Comparison of ENCODE assay signal across 1 cellular context in the genomic region with DNA sequence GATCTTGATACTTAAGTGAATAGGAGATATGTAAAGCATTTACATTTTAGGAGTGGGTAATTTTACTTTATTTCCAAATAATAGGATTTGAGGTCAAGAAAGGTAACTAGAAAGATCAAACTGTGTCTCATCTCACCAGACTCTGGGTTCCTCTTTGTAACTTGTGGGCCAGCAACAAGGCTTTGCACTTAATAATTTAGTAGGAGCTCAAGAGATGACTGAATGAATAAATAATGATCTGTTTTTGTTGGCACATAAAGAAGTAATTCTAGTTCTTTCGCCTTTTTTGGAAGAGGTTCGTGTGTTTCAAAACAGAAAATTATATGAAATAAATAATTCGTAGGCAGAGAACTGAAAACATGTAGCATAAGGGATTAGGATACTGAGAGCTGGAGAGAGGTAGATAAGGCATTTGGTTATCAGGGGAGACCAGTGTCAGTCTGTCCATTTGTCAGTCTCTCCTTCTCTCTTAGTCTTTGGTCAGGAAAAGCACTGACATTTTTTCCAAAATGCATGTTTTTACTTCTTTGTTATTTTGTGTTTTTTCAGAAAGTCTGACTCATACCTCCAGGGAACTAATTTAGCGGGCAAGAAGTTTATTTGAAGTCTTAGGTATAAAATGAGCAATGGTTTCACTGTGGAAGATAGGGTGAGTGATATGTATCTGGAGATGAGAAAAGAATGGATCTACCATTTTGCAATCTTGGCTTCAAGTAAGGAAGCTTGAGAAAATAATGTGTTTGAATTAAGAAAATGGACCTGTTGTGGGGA.
TF ChIP-seq lines count a peak whose summit lies in the region.

No MANE protein-coding gene starts in this region.

TF ChIP-seq in SK-N-SH, 30 proteins besides CTCF, POLR2A, EP300 and RAD21 (continued from another document):
- TF ChIP-seq, protein P1, sequence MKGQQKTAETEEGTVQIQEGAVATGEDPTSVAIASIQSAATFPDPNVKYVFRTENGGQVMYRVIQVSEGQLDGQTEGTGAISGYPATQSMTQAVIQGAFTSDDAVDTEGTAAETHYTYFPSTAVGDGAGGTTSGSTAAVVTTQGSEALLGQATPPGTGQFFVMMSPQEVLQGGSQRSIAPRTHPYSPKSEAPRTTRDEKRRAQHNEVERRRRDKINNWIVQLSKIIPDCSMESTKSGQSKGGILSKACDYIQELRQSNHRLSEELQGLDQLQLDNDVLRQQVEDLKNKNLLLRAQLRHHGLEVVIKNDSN (IDR thresholded peaks at IDR 0.05; ENCODE audit: borderline replicate concordance, low read depth), result no peak
- TF ChIP-seq TEAD4 (IDR thresholded peaks at IDR 0.05; ENCODE audit: borderline replicate concordance, insufficient read depth) (no peak), GATA2 (CRISPR knock-in tag; IDR thresholded peaks at IDR 0.05) (no peak), MEF2A (IDR thresholded peaks at IDR 0.05; ENCODE audit: borderline replicate concordance, low read depth) (no peak), JUND (IDR thresholded peaks at IDR 0.05) (no peak)
